ENCODE assay signal across 1 cellular context in the genomic region with DNA sequence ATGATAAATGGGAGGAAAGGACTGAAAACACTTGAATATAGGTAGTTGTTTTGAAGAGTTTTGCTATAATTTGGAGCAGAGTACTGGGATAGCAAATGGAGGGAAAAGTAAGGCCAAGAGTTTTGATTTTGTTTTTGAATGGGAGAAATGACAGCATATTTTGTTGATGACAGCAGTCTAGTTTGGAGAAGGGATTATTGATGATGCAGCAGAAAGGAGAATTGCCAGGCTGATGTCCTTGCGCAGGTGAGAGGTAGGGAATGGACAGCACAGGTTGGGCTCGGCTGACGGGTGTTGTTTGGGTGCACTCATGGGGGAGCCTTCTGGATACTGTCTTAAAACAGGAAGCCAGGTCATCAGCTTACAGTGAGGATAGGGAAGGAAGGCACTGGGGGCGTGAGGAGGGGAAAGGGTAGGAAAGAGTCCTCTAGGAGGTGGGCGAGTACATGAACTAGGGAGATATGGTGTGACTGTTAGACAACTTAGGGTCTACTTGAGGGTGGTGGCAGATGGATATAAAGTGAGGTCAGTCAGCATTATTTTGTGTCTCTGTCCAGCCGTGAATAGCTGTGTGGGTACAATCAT.
TF ChIP-seq lines count a peak whose summit lies in the region.

No MANE protein-coding gene starts in this region.

TF ChIP-seq in K562, 482 proteins besides CTCF, POLR2A, EP300 and RAD21 (continued from another document):
- TF ChIP-seq BCOR (IDR thresholded peaks at IDR 0.05): no peak
- TF ChIP-seq, protein P1, sequence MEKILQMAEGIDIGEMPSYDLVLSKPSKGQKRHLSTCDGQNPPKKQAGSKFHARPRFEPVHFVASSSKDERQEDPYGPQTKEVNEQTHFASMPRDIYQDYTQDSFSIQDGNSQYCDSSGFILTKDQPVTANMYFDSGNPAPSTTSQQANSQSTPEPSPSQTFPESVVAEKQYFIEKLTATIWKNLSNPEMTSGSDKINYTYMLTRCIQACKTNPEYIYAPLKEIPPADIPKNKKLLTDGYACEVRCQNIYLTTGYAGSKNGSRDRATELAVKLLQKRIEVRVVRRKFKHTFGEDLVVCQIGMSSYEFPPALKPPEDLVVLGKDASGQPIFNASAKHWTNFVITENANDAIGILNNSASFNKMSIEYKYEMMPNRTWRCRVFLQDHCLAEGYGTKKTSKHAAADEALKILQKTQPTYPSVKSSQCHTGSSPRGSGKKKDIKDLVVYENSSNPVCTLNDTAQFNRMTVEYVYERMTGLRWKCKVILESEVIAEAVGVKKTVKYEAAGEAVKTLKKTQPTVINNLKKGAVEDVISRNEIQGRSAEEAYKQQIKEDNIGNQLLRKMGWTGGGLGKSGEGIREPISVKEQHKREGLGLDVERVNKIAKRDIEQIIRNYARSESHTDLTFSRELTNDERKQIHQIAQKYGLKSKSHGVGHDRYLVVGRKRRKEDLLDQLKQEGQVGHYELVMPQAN (IDR thresholded peaks at IDR 0.05; ENCODE audit: borderline replicate concordance): no peak
- peak; percentile 57; the same call in 1 of the 2 replicates for TF ChIP-seq MAFG (tag; conservative IDR thresholded peaks at IDR 0.05)
- no peak for TF ChIP-seq RBM22 (IDR thresholded peaks at IDR 0.05; ENCODE audit: low read depth, low read length, poor library complexity, severe bottlenecking)
- TF ChIP-seq GTF2A2 (tag; IDR thresholded peaks at IDR 0.05): no peak
- TF ChIP-seq ZMIZ1 (IDR thresholded peaks at IDR 0.05; ENCODE audit: low read depth in 2 of 2, low read length in 2 of 2): no peak
- no peak for TF ChIP-seq KDM4B (IDR thresholded peaks at IDR 0.05; ENCODE audit: borderline replicate concordance in 2 of 2, low read depth in 1 of 2)
- TF ChIP-seq MLX (CRISPR knock-in tag; conservative IDR thresholded peaks at IDR 0.05): no peak
- TF ChIP-seq RHOXF2B (CRISPR knock-in tag; conservative IDR thresholded peaks at IDR 0.05): no peak
- TF ChIP-seq ZNF707 (CRISPR knock-in tag; conservative IDR thresholded peaks at IDR 0.05): no peak
- TF ChIP-seq IRF2 (CRISPR knock-in tag; IDR thresholded peaks at IDR 0.05): no peak
- TF ChIP-seq ZNF76 (CRISPR knock-in tag; IDR thresholded peaks at IDR 0.05; ENCODE audit: borderline replicate concordance): no peak
- no peak for TF ChIP-seq ZNF133 (CRISPR knock-in tag; IDR thresholded peaks at IDR 0.05)
- no peak for TF ChIP-seq MITF (IDR thresholded peaks at IDR 0.05)
- TF ChIP-seq, protein P2, sequence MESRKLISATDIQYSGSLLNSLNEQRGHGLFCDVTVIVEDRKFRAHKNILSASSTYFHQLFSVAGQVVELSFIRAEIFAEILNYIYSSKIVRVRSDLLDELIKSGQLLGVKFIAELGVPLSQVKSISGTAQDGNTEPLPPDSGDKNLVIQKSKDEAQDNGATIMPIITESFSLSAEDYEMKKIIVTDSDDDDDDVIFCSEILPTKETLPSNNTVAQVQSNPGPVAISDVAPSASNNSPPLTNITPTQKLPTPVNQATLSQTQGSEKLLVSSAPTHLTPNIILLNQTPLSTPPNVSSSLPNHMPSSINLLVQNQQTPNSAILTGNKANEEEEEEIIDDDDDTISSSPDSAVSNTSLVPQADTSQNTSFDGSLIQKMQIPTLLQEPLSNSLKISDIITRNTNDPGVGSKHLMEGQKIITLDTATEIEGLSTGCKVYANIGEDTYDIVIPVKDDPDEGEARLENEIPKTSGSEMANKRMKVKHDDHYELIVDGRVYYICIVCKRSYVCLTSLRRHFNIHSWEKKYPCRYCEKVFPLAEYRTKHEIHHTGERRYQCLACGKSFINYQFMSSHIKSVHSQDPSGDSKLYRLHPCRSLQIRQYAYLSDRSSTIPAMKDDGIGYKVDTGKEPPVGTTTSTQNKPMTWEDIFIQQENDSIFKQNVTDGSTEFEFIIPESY (CRISPR knock-in tag; IDR thresholded peaks at IDR 0.05): no peak
- TF ChIP-seq NUFIP1 (IDR thresholded peaks at IDR 0.05; ENCODE audit: partially characterized antibody): no peak
- TF ChIP-seq, protein P3, sequence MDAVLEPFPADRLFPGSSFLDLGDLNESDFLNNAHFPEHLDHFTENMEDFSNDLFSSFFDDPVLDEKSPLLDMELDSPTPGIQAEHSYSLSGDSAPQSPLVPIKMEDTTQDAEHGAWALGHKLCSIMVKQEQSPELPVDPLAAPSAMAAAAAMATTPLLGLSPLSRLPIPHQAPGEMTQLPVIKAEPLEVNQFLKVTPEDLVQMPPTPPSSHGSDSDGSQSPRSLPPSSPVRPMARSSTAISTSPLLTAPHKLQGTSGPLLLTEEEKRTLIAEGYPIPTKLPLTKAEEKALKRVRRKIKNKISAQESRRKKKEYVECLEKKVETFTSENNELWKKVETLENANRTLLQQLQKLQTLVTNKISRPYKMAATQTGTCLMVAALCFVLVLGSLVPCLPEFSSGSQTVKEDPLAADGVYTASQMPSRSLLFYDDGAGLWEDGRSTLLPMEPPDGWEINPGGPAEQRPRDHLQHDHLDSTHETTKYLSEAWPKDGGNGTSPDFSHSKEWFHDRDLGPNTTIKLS (IDR thresholded peaks at IDR 0.05; ENCODE audit: borderline replicate concordance, low read depth): no peak
